Comparison of ENCODE assay signal across 8 cellular contexts in the genomic region with DNA sequence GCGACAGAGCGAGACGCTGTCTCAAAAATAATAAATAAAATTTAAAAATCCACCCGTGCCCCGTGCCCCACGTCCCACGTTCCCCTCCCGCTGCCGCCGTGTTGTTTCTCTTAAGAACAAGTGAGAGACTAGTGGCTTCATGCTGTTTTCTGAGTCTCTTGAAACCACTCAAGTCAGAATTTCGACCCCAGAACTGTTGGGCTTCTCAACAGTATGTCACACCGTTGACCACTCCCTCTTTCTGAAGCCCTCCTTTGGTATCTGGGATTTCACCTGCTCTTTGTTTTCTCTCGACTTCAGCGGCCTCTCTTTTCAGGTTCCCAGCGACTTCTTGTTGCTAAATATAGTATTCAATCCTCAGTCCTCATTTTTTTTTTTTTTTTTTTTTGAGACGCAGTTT. TPM values are rescaled to one million over a fixed set of nuclear protein-coding genes. Genes with fewer than 3 reads are reported as not detected.
DNase-seq lines count a peak whose midpoint lies in the region; ATAC-seq and TF ChIP-seq lines count a peak whose summit lies in the region.

No MANE protein-coding gene starts in this region.

- peaks cover 10% of the 10 kb centered on the region for H3K36me3 Mint-ChIP-seq in activated CD8-positive, alpha-beta memory T cell treated with anti-CD3 and anti-CD28 coated beads, Interleukin-2, amount 10 ng/mL, durations not matched to agents 7 days and 5 days
- peaks cover 5 to 11% of the 10 kb centered on the region in 2 donors for H3K36me3 Mint-ChIP-seq in activated naive CD4-positive, alpha-beta T cell treated with anti-CD3 and anti-CD28 coated beads, Interleukin-2, amount 50 U/mL, for 72 hours

- no peak for DNase-seq in activated CD8-positive, alpha-beta memory T cell treated with anti-CD3 and anti-CD28 coated beads, Interleukin-2, amount 10 ng/mL, durations not matched to agents 7 days and 5 days
- no peak for DNase-seq in activated CD8-positive, alpha-beta memory T cell treated with anti-CD3 and anti-CD28 coated beads for 24 hours
- DNase-seq in activated naive CD4-positive, alpha-beta T cell treated with anti-CD3 and anti-CD28 coated beads, Interleukin-2, amount 50 U/mL, for 72 hours (ENCODE audit: low spot score in 2 of 2): no peak
- no peak for DNase-seq in left lung
- no peak for DNase-seq in thyroid gland
- DNase-seq in anterior cingulate cortex (lab: John Stamatoyannopoulos, UW): no peak
- no peak for DNase-seq in HT-29 (ENCODE audit: low spot score)
- DNase-seq in T-helper 9 cell: no peak

- no peaks in the 10 kb centered on the region for H3K9me3 ChIP-seq in left lung
- no peaks in the 10 kb centered on the region for H3K9me3 ChIP-seq in thyroid gland

- CTCF ChIA-PET in activated CD8-positive, alpha-beta memory T cell treated with anti-CD3 and anti-CD28 coated beads, Interleukin-2, amount 10 ng/mL, durations not matched to agents 7 days and 5 days (lab: Charles Lee): interaction anchor here (1.7 to 2.3 kb wide), 3 partner anchors 24 to 272 kb away, joined by 5 to 10 read pairs (median 6); a partner anchor contains a TSS

- H3K4me3 Mint-ChIP-seq in activated CD8-positive, alpha-beta memory T cell treated with anti-CD3 and anti-CD28 coated beads, Interleukin-2, amount 10 ng/mL, durations not matched to agents 7 days and 5 days: peak overlapping the region; percentile 96

- peaks cover 0 to 21% of the 10 kb centered on the region in 2 donors for H3K4me1 ChIP-seq in left lung
- H3K4me1 ChIP-seq in thyroid gland: peaks cover 16 to 18% of the 10 kb centered on the region in 2 donors

- no peaks in the 10 kb centered on the region for H3K9me3 Mint-ChIP-seq in activated CD8-positive, alpha-beta memory T cell treated with anti-CD3 and anti-CD28 coated beads, Interleukin-2, amount 10 ng/mL, durations not matched to agents 7 days and 5 days (ENCODE audit: low read depth)
- H3K9me3 Mint-ChIP-seq in activated naive CD4-positive, alpha-beta T cell treated with anti-CD3 and anti-CD28 coated beads, Interleukin-2, amount 50 U/mL, for 72 hours: no peaks in the 10 kb centered on the region

- 39 to 42% methylated on average over 16 of the region's 16 CpGs for WGBS in thyroid gland, 2 donors

- H3K27me3 ChIP-seq in left lung: no peaks in the 10 kb centered on the region
- no peaks in the 10 kb centered on the region for H3K27me3 ChIP-seq in thyroid gland

- H3K27ac ChIP-seq in left lung (peak overlapping the region; percentile 90 to 97), thyroid gland (peak overlapping the region; percentile 81 to 90 (median 85))

- TF ChIP-seq CTCF in left lung (IDR thresholded peaks at IDR 0.05): no peak
- TF ChIP-seq CTCF in thyroid gland (IDR thresholded peaks at IDR 0.05): no peak

- H3K4me3 ChIP-seq in left lung: peak overlapping the region; percentile 77 to 84
- peak overlapping the region in 2 of 3 donors; percentile 57 to 67 for H3K4me3 ChIP-seq in thyroid gland (replicated peaks in 1 of 3)

- no peak for TF ChIP-seq POLR2A in thyroid gland (IDR thresholded peaks at IDR 0.05)

- H3K27ac Mint-ChIP-seq in activated CD8-positive, alpha-beta memory T cell treated with anti-CD3 and anti-CD28 coated beads, Interleukin-2, amount 10 ng/mL, durations not matched to agents 7 days and 5 days: peak overlapping the region; percentile 98
- peak overlapping the region; percentile 89 to 96 for H3K27ac Mint-ChIP-seq in activated naive CD4-positive, alpha-beta T cell treated with anti-CD3 and anti-CD28 coated beads, Interleukin-2, amount 50 U/mL, for 72 hours

- H3K4me1 Mint-ChIP-seq in activated CD8-positive, alpha-beta memory T cell treated with anti-CD3 and anti-CD28 coated beads, Interleukin-2, amount 10 ng/mL, durations not matched to agents 7 days and 5 days: peaks cover 27% of the 10 kb centered on the region

- no peaks in the 10 kb centered on the region for H3K27me3 Mint-ChIP-seq in activated CD8-positive, alpha-beta memory T cell treated with anti-CD3 and anti-CD28 coated beads, Interleukin-2, amount 10 ng/mL, durations not matched to agents 7 days and 5 days

- peaks cover 0 to 25% of the 10 kb centered on the region in 2 donors for H3K36me3 ChIP-seq in left lung
- peaks cover 12 to 14% of the 10 kb centered on the region in 2 donors for H3K36me3 ChIP-seq in thyroid gland

- ATAC-seq in activated CD8-positive, alpha-beta memory T cell treated with anti-CD3 and anti-CD28 coated beads, Interleukin-2, amount 10 ng/mL, durations not matched to agents 7 days and 5 days: no peak
- ATAC-seq in activated naive CD4-positive, alpha-beta T cell treated with anti-CD3 and anti-CD28 coated beads, Interleukin-2, amount 50 U/mL, for 72 hours: no peak
- no peak for ATAC-seq in left lung

- intact Hi-C loops in left lung (cut with DNase I) (no loop called here), thyroid gland (cut with DNase I) (no loop called here)

RNA-seq across cellular contexts. Expression of a gene that starts 1.0 kb away (rescaled TPM):
- total RNA-seq in activated CD8-positive, alpha-beta memory T cell treated with anti-CD3 and anti-CD28 coated beads, Interleukin-2, amount 10 ng/mL, durations not matched to agents 7 days and 5 days: 10 to 100 TPM; 55.7 to 61.2 TPM
- total RNA-seq in activated naive CD4-positive, alpha-beta T cell treated with anti-CD3 and anti-CD28 coated beads, Interleukin-2, amount 50 U/mL, for 72 hours: 10 to 100 TPM; 33.9 to 50.5 TPM
- total RNA-seq in left lung (10 to 100 TPM; 34.1 to 38.0 TPM), thyroid gland (100 to 1,000 TPM in 2 of 4 donors, 10 to 100 TPM in 2; 72.7 to 135 (median 108) TPM)
- total RNA-seq in HT-29 (2014; rRNA removed; shearing (Covaris generic)): 35.5 and 42.6 TPM in 2 replicates

RNA-seq across cellular contexts. Expression of a gene that starts 24.7 kb away (rescaled TPM):
- total RNA-seq in activated CD8-positive, alpha-beta memory T cell treated with anti-CD3 and anti-CD28 coated beads, Interleukin-2, amount 10 ng/mL, durations not matched to agents 7 days and 5 days: 10 to 100 TPM; 78.7 to 79.1 TPM
- total RNA-seq in activated naive CD4-positive, alpha-beta T cell treated with anti-CD3 and anti-CD28 coated beads, Interleukin-2, amount 50 U/mL, for 72 hours: 10 to 100 TPM; 25.3 to 27.8 TPM
- total RNA-seq in left lung: 10 to 100 TPM; 47.2 to 82.1 TPM
- 100 to 1,000 TPM in 2 of 4 donors, 10 to 100 TPM in 2; 60.2 to 444 (median 210) TPM for total RNA-seq in thyroid gland
- total RNA-seq in HT-29 (2014; rRNA removed; shearing (Covaris generic)): 134 and 139 TPM in 2 replicates

RNA-seq across cellular contexts. Expression of a gene that starts 34.2 kb away (rescaled TPM):
- under 1 TPM; 0.59 to 0.76 TPM for total RNA-seq in activated CD8-positive, alpha-beta memory T cell treated with anti-CD3 and anti-CD28 coated beads, Interleukin-2, amount 10 ng/mL, durations not matched to agents 7 days and 5 days
- under 1 TPM in 1 of 2 donors, not detected in 1; 0.54 TPM for total RNA-seq in activated naive CD4-positive, alpha-beta T cell treated with anti-CD3 and anti-CD28 coated beads, Interleukin-2, amount 50 U/mL, for 72 hours
- total RNA-seq in left lung (1 to 10 TPM in 1 of 2 donors, under 1 TPM in 1; 0.26 to 1.1 TPM), thyroid gland (1 to 10 TPM in 1 of 4 donors, under 1 TPM in 3; 0.27 to 1.6 (median 0.74) TPM)
- 0.33 TPM in 1 of 2 replicates, not detected in the other for total RNA-seq in HT-29 (2014; rRNA removed; shearing (Covaris generic))

RNA-seq across cellular contexts. Expression of a gene that starts 37.0 kb away (rescaled TPM):
- 10 to 100 TPM; 43.7 to 44.3 TPM for total RNA-seq in activated CD8-positive, alpha-beta memory T cell treated with anti-CD3 and anti-CD28 coated beads, Interleukin-2, amount 10 ng/mL, durations not matched to agents 7 days and 5 days
- total RNA-seq in activated naive CD4-positive, alpha-beta T cell treated with anti-CD3 and anti-CD28 coated beads, Interleukin-2, amount 50 U/mL, for 72 hours: 10 to 100 TPM; 26.9 to 47.9 TPM
- total RNA-seq in left lung: 10 to 100 TPM; 13.1 to 17.2 TPM
- total RNA-seq in thyroid gland: 10 to 100 TPM; 44.5 to 72.7 (median 54.6) TPM
- 160 and 195 TPM in 2 replicates for total RNA-seq in HT-29 (2014; rRNA removed; shearing (Covaris generic))
